ENCODE assay signal across 1 cellular context in the genomic region with DNA sequence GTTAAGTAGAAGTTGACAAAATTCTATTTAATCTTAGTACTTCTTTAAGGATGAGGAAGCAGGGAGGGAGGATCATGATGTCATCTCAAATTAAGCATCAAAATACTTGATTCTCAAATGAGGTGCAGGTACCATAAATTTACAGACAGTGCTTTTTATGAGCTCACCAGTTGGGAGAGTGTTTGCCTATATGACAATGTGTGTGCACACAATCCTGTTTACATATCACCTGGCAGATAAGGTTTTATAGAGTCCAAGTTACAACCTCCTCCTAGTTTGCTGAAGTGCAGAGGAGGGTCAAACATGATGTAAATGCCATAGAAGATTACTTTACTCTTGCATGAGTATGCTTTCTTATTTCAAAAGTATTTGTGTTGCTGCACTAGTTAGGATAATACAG.
TF ChIP-seq lines count a peak whose summit lies in the region.

No MANE protein-coding gene starts in this region.

TF ChIP-seq in HEK293, 187 proteins besides CTCF, POLR2A, EP300 and RAD21 (continued from another document and continues in another):
- TF ChIP-seq, protein P1, sequence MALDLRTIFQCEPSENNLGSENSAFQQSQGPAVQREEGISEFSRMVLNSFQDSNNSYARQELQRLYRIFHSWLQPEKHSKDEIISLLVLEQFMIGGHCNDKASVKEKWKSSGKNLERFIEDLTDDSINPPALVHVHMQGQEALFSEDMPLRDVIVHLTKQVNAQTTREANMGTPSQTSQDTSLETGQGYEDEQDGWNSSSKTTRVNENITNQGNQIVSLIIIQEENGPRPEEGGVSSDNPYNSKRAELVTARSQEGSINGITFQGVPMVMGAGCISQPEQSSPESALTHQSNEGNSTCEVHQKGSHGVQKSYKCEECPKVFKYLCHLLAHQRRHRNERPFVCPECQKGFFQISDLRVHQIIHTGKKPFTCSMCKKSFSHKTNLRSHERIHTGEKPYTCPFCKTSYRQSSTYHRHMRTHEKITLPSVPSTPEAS (tag by site-specific recombination; IDR thresholded peaks at IDR 0.05), result peak; percentile 76
- TF ChIP-seq ZNF530 (tag by site-specific recombination; IDR thresholded peaks at IDR 0.05; ENCODE audit: low read depth) (no peak), ZNF777 (tag by site-specific recombination; IDR thresholded peaks at IDR 0.05; ENCODE audit: borderline replicate concordance) (no peak), ZNF654 (tag by site-specific recombination; IDR thresholded peaks at IDR 0.05; ENCODE audit: low read depth) (no peak), GFI1B (tag by site-specific recombination; IDR thresholded peaks at IDR 0.05) (peak; percentile 87), SP2 (tag by site-specific recombination; IDR thresholded peaks at IDR 0.05) (no peak), ZNF426 (tag by site-specific recombination; IDR thresholded peaks at IDR 0.05) (no peak), ZNF184 (tag by site-specific recombination; IDR thresholded peaks at IDR 0.05) (0 out of 2 replicates have a peak, but pooled peaks have one; percentile 41), ZNF423 (tag by site-specific recombination; IDR thresholded peaks at IDR 0.05) (no peak; the same call in 1 of the 2 replicates), ZNF560 (tag by site-specific recombination; IDR thresholded peaks at IDR 0.05; ENCODE audit: borderline replicate concordance) (no peak), ZNF112 (tag by site-specific recombination; IDR thresholded peaks at IDR 0.05) (no peak), ZNF521 (tag by site-specific recombination; IDR thresholded peaks at IDR 0.05) (no peak), ZNF561 (tag by site-specific recombination; IDR thresholded peaks at IDR 0.05; ENCODE audit: borderline replicate concordance) (peak; percentile 81), ZNF701 (tag by site-specific recombination; IDR thresholded peaks at IDR 0.05) (no peak), ZNF600 (tag by site-specific recombination; IDR thresholded peaks at IDR 0.05) (peak; percentile 44; the same call in 1 of the 2 replicates), ZNF391 (tag by site-specific recombination; IDR thresholded peaks at IDR 0.05; ENCODE audit: borderline replicate concordance, low read depth) (no peak), ZFP69B (tag by site-specific recombination; IDR thresholded peaks at IDR 0.05) (peak; percentile 65; the same call in 1 of the 2 replicates), SCRT2 (tag by site-specific recombination; IDR thresholded peaks at IDR 0.05) (peak; percentile 79), ZNF404 (tag by site-specific recombination; IDR thresholded peaks at IDR 0.05) (no peak), ZNF211 (tag by site-specific recombination; IDR thresholded peaks at IDR 0.05; ENCODE audit: low read depth) (no peak), EGR2 (tag by site-specific recombination; IDR thresholded peaks at IDR 0.05; ENCODE audit: low read depth) (no peak; the same call in 1 of the 2 replicates), ZNF624 (tag by site-specific recombination; IDR thresholded peaks at IDR 0.05) (no peak), ZNF146 (tag by site-specific recombination; IDR thresholded peaks at IDR 0.05) (no peak), TCF7L2 (IDR thresholded peaks at IDR 0.05; ENCODE audit: borderline replicate concordance, low read depth, low read length) (no peak), ZNF132 (tag by site-specific recombination; IDR thresholded peaks at IDR 0.05; ENCODE audit: borderline replicate concordance) (no peak), KLF1 (tag by site-specific recombination; IDR thresholded peaks at IDR 0.05) (no peak), ZNF658 (tag by site-specific recombination; IDR thresholded peaks at IDR 0.05) (no peak), BCL11A (tag by site-specific recombination; IDR thresholded peaks at IDR 0.05; ENCODE audit: low read depth) (peak; percentile 75; the same call in 1 of the 2 replicates), ZSCAN23 (tag by site-specific recombination; IDR thresholded peaks at IDR 0.05) (peak; percentile 63), ZNF114 (tag by site-specific recombination; IDR thresholded peaks at IDR 0.05) (no peak), ZNF23 (tag by site-specific recombination; IDR thresholded peaks at IDR 0.05; ENCODE audit: borderline replicate concordance) (no peak), ZBTB20 (tag by site-specific recombination; IDR thresholded peaks at IDR 0.05) (peak; percentile 26; the same call in 1 of the 2 replicates), ZNF610 (tag by site-specific recombination; IDR thresholded peaks at IDR 0.05; ENCODE audit: borderline replicate concordance) (0 out of 2 replicates have a peak, but pooled peaks have one; percentile 76), ZNF664 (tag by site-specific recombination; IDR thresholded peaks at IDR 0.05) (peak; percentile 66; the same call in 1 of the 2 replicates), ZNF830 (tag by site-specific recombination; IDR thresholded peaks at IDR 0.05; ENCODE audit: low read depth) (no peak), REPIN1 (tag by site-specific recombination; IDR thresholded peaks at IDR 0.05; ENCODE audit: low read depth) (peak; percentile 75; the same call in 1 of the 2 replicates), ZNF621 (tag by site-specific recombination; IDR thresholded peaks at IDR 0.05) (no peak), ZNF548 (tag by site-specific recombination; IDR thresholded peaks at IDR 0.05) (no peak)
- TF ChIP-seq, protein P2, sequence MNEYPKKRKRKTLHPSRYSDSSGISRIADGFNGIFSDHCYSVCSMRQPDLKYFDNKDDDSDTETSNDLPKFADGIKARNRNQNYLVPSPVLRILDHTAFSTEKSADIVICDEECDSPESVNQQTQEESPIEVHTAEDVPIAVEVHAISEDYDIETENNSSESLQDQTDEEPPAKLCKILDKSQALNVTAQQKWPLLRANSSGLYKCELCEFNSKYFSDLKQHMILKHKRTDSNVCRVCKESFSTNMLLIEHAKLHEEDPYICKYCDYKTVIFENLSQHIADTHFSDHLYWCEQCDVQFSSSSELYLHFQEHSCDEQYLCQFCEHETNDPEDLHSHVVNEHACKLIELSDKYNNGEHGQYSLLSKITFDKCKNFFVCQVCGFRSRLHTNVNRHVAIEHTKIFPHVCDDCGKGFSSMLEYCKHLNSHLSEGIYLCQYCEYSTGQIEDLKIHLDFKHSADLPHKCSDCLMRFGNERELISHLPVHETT (tag by site-specific recombination; IDR thresholded peaks at IDR 0.05), result peak; percentile 83
- TF ChIP-seq, protein P3, sequence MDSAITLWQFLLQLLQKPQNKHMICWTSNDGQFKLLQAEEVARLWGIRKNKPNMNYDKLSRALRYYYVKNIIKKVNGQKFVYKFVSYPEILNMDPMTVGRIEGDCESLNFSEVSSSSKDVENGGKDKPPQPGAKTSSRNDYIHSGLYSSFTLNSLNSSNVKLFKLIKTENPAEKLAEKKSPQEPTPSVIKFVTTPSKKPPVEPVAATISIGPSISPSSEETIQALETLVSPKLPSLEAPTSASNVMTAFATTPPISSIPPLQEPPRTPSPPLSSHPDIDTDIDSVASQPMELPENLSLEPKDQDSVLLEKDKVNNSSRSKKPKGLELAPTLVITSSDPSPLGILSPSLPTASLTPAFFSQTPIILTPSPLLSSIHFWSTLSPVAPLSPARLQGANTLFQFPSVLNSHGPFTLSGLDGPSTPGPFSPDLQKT (IDR thresholded peaks at IDR 0.05; ENCODE audit: borderline replicate concordance, low read depth, low read length), result no peak
- TF ChIP-seq, protein P4, sequence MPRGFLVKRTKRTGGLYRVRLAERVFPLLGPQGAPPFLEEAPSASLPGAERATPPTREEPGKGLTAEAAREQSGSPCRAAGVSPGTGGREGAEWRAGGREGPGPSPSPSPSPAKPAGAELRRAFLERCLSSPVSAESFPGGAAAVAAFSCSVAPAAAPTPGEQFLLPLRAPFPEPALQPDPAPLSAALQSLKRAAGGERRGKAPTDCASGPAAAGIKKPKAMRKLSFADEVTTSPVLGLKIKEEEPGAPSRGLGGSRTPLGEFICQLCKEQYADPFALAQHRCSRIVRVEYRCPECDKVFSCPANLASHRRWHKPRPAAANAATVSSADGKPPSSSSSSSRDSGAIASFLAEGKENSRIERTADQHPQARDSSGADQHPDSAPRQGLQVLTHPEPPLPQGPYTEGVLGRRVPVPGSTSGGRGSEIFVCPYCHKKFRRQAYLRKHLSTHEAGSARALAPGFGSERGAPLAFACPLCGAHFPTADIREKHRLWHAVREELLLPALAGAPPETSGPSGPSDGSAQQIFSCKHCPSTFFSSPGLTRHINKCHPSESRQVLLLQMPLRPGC (tag by site-specific recombination; IDR thresholded peaks at IDR 0.05), result peak; percentile 74; the same call in 1 of the 2 replicates
- TF ChIP-seq, protein P5, sequence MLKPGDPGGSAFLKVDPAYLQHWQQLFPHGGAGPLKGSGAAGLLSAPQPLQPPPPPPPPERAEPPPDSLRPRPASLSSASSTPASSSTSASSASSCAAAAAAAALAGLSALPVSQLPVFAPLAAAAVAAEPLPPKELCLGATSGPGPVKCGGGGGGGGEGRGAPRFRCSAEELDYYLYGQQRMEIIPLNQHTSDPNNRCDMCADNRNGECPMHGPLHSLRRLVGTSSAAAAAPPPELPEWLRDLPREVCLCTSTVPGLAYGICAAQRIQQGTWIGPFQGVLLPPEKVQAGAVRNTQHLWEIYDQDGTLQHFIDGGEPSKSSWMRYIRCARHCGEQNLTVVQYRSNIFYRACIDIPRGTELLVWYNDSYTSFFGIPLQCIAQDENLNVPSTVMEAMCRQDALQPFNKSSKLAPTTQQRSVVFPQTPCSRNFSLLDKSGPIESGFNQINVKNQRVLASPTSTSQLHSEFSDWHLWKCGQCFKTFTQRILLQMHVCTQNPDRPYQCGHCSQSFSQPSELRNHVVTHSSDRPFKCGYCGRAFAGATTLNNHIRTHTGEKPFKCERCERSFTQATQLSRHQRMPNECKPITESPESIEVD (tag by site-specific recombination; IDR thresholded peaks at IDR 0.05), result peak; percentile 98
- TF ChIP-seq, protein P6, sequence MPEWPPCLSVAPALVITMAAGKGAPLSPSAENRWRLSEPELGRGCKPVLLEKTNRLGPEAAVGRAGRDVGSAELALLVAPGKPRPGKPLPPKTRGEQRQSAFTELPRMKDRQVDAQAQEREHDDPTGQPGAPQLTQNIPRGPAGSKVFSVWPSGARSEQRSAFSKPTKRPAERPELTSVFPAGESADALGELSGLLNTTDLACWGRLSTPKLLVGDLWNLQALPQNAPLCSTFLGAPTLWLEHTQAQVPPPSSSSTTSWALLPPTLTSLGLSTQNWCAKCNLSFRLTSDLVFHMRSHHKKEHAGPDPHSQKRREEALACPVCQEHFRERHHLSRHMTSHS (tag by site-specific recombination; IDR thresholded peaks at IDR 0.05), result peak; percentile 78; the same call in 1 of the 2 replicates
- TF ChIP-seq, protein P7, sequence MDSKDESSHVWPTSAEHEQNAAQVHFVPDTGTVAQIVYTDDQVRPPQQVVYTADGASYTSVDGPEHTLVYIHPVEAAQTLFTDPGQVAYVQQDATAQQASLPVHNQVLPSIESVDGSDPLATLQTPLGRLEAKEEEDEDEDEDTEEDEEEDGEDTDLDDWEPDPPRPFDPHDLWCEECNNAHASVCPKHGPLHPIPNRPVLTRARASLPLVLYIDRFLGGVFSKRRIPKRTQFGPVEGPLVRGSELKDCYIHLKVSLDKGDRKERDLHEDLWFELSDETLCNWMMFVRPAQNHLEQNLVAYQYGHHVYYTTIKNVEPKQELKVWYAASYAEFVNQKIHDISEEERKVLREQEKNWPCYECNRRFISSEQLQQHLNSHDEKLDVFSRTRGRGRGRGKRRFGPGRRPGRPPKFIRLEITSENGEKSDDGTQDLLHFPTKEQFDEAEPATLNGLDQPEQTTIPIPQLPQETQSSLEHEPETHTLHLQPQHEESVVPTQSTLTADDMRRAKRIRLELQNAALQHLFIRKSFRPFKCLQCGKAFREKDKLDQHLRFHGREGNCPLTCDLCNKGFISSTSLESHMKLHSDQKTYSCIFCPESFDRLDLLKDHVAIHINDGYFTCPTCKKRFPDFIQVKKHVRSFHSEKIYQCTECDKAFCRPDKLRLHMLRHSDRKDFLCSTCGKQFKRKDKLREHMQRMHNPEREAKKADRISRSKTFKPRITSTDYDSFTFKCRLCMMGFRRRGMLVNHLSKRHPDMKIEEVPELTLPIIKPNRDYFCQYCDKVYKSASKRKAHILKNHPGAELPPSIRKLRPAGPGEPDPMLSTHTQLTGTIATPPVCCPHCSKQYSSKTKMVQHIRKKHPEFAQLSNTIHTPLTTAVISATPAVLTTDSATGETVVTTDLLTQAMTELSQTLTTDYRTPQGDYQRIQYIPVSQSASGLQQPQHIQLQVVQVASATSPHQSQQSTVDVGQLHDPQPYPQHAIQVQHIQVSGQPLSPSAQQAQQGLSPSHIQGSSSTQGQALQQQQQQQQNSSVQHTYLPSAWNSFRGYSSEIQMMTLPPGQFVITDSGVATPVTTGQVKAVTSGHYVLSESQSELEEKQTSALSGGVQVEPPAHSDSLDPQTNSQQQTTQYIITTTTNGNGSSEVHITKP (tag by site-specific recombination; IDR thresholded peaks at IDR 0.05), result peak; percentile 50; the same call in 1 of the 2 replicates
- TF ChIP-seq, protein P8, sequence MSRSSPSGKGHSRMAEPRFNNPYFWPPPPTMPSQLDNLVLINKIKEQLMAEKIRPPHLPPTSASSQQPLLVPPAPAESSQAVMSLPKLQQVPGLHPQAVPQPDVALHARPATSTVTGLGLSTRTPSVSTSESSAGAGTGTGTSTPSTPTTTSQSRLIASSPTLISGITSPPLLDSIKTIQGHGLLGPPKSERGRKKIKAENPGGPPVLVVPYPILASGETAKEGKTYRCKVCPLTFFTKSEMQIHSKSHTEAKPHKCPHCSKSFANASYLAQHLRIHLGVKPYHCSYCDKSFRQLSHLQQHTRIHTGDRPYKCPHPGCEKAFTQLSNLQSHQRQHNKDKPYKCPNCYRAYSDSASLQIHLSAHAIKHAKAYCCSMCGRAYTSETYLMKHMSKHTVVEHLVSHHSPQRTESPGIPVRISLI (tag by site-specific recombination; IDR thresholded peaks at IDR 0.05), result no peak
- TF ChIP-seq, protein P9, sequence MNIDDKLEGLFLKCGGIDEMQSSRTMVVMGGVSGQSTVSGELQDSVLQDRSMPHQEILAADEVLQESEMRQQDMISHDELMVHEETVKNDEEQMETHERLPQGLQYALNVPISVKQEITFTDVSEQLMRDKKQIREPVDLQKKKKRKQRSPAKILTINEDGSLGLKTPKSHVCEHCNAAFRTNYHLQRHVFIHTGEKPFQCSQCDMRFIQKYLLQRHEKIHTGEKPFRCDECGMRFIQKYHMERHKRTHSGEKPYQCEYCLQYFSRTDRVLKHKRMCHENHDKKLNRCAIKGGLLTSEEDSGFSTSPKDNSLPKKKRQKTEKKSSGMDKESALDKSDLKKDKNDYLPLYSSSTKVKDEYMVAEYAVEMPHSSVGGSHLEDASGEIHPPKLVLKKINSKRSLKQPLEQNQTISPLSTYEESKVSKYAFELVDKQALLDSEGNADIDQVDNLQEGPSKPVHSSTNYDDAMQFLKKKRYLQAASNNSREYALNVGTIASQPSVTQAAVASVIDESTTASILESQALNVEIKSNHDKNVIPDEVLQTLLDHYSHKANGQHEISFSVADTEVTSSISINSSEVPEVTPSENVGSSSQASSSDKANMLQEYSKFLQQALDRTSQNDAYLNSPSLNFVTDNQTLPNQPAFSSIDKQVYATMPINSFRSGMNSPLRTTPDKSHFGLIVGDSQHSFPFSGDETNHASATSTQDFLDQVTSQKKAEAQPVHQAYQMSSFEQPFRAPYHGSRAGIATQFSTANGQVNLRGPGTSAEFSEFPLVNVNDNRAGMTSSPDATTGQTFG (tag by site-specific recombination; IDR thresholded peaks at IDR 0.05; ENCODE audit: borderline replicate concordance), result no peak
- TF ChIP-seq, protein P10, sequence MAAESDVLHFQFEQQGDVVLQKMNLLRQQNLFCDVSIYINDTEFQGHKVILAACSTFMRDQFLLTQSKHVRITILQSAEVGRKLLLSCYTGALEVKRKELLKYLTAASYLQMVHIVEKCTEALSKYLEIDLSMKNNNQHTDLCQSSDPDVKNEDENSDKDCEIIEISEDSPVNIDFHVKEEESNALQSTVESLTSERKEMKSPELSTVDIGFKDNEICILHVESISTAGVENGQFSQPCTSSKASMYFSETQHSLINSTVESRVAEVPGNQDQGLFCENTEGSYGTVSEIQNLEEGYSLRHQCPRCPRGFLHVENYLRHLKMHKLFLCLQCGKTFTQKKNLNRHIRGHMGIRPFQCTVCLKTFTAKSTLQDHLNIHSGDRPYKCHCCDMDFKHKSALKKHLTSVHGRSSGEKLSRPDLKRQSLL (tag by site-specific recombination; IDR thresholded peaks at IDR 0.05), result no peak
